ENCODE assay signal across 8 cellular contexts in genomic region chr9:95963659-95964058, GRCh38.
"Had no signal": no experiment of that assay in that cellular context is flagged by ENCODE, and none has a peak within 500 bp of the region (broad histone marks: within the 10 kb centered on the region; RNA-seq: fewer than 3 reads in every experiment).

No MANE protein-coding gene starts in this region.

- H3K4me3 ChIP-seq: GM23248 had no signal

- H3K27ac ChIP-seq: GM23248, HL-60 had no signal

- DNase-seq: GM23248, GOT3, H9, HCEC 1CT, KBM-7 had no signal

- H3K27me3 Mint-ChIP-seq: IgD-negative memory B cell had no signal

- H3K27ac Mint-ChIP-seq: IgD-negative memory B cell had no signal

- ATAC-seq: HepG2 had no signal

- H2AFZ ChIP-seq: GM23248 had no signal

- H3K4me1 Mint-ChIP-seq: H9, IgD-negative memory B cell had no signal

- H3K4me3 Mint-ChIP-seq: H9, IgD-negative memory B cell had no signal
